18 cellular contexts compared by ENCODE assay signal in genomic region chr1:94302497-94302896, GRCh38.
"Had no signal": no experiment of that assay in that cellular context is flagged by ENCODE, and none has a peak within 500 bp of the region (broad histone marks: within the 10 kb centered on the region; RNA-seq: fewer than 3 reads in every experiment).

No MANE protein-coding gene starts in this region.

- H3K4me3 ChIP-seq: hepatocyte, lung, pancreas, psoas muscle, right atrium auricular region had no signal

- H3K9me3 Mint-ChIP-seq: activated naive CD4-positive, alpha-beta T cell treated with anti-CD3 and anti-CD28 coated beads, Interleukin-2, amount 10 ng/mL, durations not matched to agents 7 days and 5 days; immature natural killer cell; naive thymus-derived CD8-positive, alpha-beta T cell; T-cell; T-helper 2 cell treated with Interferon-gamma antibody and Interleukin-4, amounts not matched to agents 5 μg/mL and 100 μg/mL, for 36 hours; WTC11 had no signal

- H3K27me3 ChIP-seq: foreskin keratinocyte, hepatocyte, pancreas, right atrium auricular region had no signal

- H3K36me3 Mint-ChIP-seq: activated naive CD4-positive, alpha-beta T cell treated with anti-CD3 and anti-CD28 coated beads, Interleukin-2, amount 10 ng/mL, durations not matched to agents 7 days and 5 days; immature natural killer cell; naive thymus-derived CD8-positive, alpha-beta T cell; T-cell; WTC11 had no signal

- ATAC-seq: foreskin keratinocyte; naive thymus-derived CD8-positive, alpha-beta T cell; psoas muscle; stimulated activated naive CD8-positive, alpha-beta T cell treated with anti-CD3 and anti-CD28 coated beads, Interleukin-15, Interleukin-2, amounts not matched to agents 100 U/mL and 50 U/mL, for 24 hours; T-cell; WTC11 had no signal

- H3K27ac Mint-ChIP-seq: activated naive CD4-positive, alpha-beta T cell treated with anti-CD3 and anti-CD28 coated beads, Interleukin-2, amount 10 ng/mL, durations not matched to agents 7 days and 5 days; immature natural killer cell; naive thymus-derived CD8-positive, alpha-beta T cell; T-cell; T-helper 2 cell treated with Interferon-gamma antibody and Interleukin-4, amounts not matched to agents 5 μg/mL and 100 μg/mL, for 36 hours; WTC11 had no signal

- H3K9me3 ChIP-seq: pancreas, psoas muscle, right atrium auricular region had no signal

- H3K36me3 ChIP-seq: pancreas, right atrium auricular region had no signal

- H3K4me1 Mint-ChIP-seq: activated naive CD4-positive, alpha-beta T cell treated with anti-CD3 and anti-CD28 coated beads, Interleukin-2, amount 10 ng/mL, durations not matched to agents 7 days and 5 days; immature natural killer cell; naive thymus-derived CD8-positive, alpha-beta T cell; T-cell had no signal

- H3K4me3 Mint-ChIP-seq: activated naive CD4-positive, alpha-beta T cell treated with anti-CD3 and anti-CD28 coated beads, Interleukin-2, amount 10 ng/mL, durations not matched to agents 7 days and 5 days; immature natural killer cell; naive thymus-derived CD8-positive, alpha-beta T cell; T-cell; T-helper 2 cell treated with Interferon-gamma antibody and Interleukin-4, amounts not matched to agents 5 μg/mL and 100 μg/mL, for 36 hours; WTC11 had no signal

- DNase-seq: activated CD4-positive, alpha-beta T cell treated with anti-CD3 and anti-CD28 coated beads, Interleukin-2, amount 50 U/mL, for 4 hours; activated effector memory CD4-positive, alpha-beta T cell treated with anti-CD3 and anti-CD28 coated beads, Interleukin-2, amount 50 U/mL, for 16 hours; activated naive CD4-positive, alpha-beta T cell treated with anti-CD3 and anti-CD28 coated beads, Interleukin-2, amount 10 ng/mL, durations not matched to agents 7 days and 5 days; effector CD4-positive, alpha-beta T cell; foreskin keratinocyte; immature natural killer cell; naive thymus-derived CD8-positive, alpha-beta T cell; psoas muscle; stimulated activated CD4-positive, alpha-beta T cell treated with anti-CD3 and anti-CD28 coated beads, Interleukin-12 subunit alpha, Interleukin-12 subunit beta, amount 100 ng/mL, for 4 hours; stimulated activated CD4-positive, alpha-beta T cell treated with anti-CD3 and anti-CD28 coated beads, Interleukin-4, amount 100 ng/mL, for 4 hours; stimulated activated naive CD8-positive, alpha-beta T cell treated with anti-CD3 and anti-CD28 coated beads, Interleukin-15, Interleukin-2, amounts not matched to agents 100 U/mL and 50 U/mL, for 24 hours; T-cell had no signal

- H3K27ac ChIP-seq: foreskin keratinocyte, hepatocyte, pancreas, psoas muscle had no signal
